Comparison of ENCODE assay signal across 8 cellular contexts in the genomic region with DNA sequence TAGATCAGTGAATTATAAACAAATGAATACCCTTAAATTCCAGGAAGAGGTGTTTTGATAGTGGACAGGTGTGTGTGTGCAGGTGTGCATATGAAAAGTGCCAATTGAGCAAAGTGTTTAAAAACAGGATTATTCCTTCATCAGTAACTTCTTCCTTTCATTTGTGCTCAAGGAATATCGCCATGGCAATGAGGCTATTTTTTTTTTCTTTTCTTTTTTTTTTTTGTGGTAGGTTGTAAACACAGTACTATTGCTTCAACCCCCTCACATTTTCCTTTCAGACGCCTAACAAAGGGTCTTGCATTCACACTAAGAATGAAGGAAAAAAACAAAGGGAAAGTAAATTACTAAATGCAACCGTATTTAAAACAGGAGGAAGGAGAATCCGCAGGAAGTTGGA. TPM values are rescaled to one million over a fixed set of nuclear protein-coding genes. Genes with fewer than 3 reads are reported as not detected.
DNase-seq lines count a peak whose midpoint lies in the region; ATAC-seq, FAIRE-seq and TF ChIP-seq lines count a peak whose summit lies in the region.

No MANE protein-coding gene starts in this region.

- no peak overlapping the region for H3K23ac ChIP-seq in mesenchymal stem cell (ENCODE audit: low read length in 2 of 2)

- no peak for DNase-seq in activated T-cell treated with anti-CD3 and anti-CD28 coated beads, Interleukin-2, amount 50 U/mL, for 72 hours
- DNase-seq in activated T-cell treated with anti-CD3 and anti-CD28 coated beads for 4 hours, result no peak
- no peak for DNase-seq in K562 (ENCODE audit: extremely low read depth in 1 of 4, low spot score in 3 of 4)
- DNase-seq in mesenchymal stem cell, result peak; percentile 32
- no peak for DNase-seq in thyroid gland
- DNase-seq in kidney tubule cell (ENCODE audit: low spot score), result no peak
- no peak for DNase-seq in NOMO-1 treated with DMSO at 0.1 percent for 48 hours (lab: John Stamatoyannopoulos, UW; ENCODE audit: unreplicated experiment)

- H3K27me3 ChIP-seq in K562 (ENCODE audit: control insufficient read depth in 2 of 2, insufficient read depth in 2 of 2, low read length in 2 of 2) (no peaks in the 10 kb centered on the region), mesenchymal stem cell (ENCODE audit: control insufficient read depth in 1 of 2, insufficient read depth in 1 of 2, low read length in 2 of 2) (no peaks in the 10 kb centered on the region), thyroid gland (no peaks in the 10 kb centered on the region)

- no peak for ATAC-seq in activated T-cell treated with anti-CD3 and anti-CD28 coated beads, Interleukin-2, amount 50 U/mL, for 72 hours (replicated peaks in 1 of 2)
- ATAC-seq in K562 (no peak), GM18517 (IDR thresholded peaks at IDR 0.05; ENCODE audit: unreplicated experiment) (no peak)

- H3K4me3 ChIP-seq in K562 (no peak overlapping the region), mesenchymal stem cell (ENCODE audit: insufficient read depth in 1 of 2, low read depth in 1 of 2, low read length in 2 of 2) (no peak overlapping the region), thyroid gland (replicated peaks in 1 of 3) (no peak overlapping the region)

- FAIRE-seq in K562 (lab: Jason Lieb, UNC), result no peak

- no peak for TF ChIP-seq EP300 in K562 (IDR thresholded peaks at IDR 0.05; ENCODE audit: low read length)

- H3K27ac Mint-ChIP-seq in activated T-cell treated with anti-CD3 and anti-CD28 coated beads, Interleukin-2, amount 50 U/mL, for 72 hours, result peak overlapping the region; percentile 89

- no peaks in the 10 kb centered on the region for H3K27me3 Mint-ChIP-seq in activated T-cell treated with anti-CD3 and anti-CD28 coated beads, Interleukin-2, amount 50 U/mL, for 72 hours (ENCODE audit: low read depth)

- no peak overlapping the region for H2BK12ac ChIP-seq in mesenchymal stem cell (ENCODE audit: low read length in 2 of 2)

- no peak for TF ChIP-seq RAD21 in K562 (CRISPR knock-in tag; conservative IDR thresholded peaks at IDR 0.05 in 1 of 2, IDR thresholded peaks at IDR 0.05 in 1 of 2)

- peaks cover 60% of the 10 kb centered on the region for H3K4me1 Mint-ChIP-seq in activated T-cell treated with anti-CD3 and anti-CD28 coated beads, Interleukin-2, amount 50 U/mL, for 72 hours (ENCODE audit: low read depth)

- no peaks in the 10 kb centered on the region for H3K9me3 ChIP-seq in K562 (replicated peaks; ENCODE audit: control insufficient read depth, insufficient read depth, low read depth, low read length)
- H3K9me3 ChIP-seq in mesenchymal stem cell (ENCODE audit: control insufficient read depth, low read length), result no peaks in the 10 kb centered on the region
- H3K9me3 ChIP-seq in thyroid gland, result no peaks in the 10 kb centered on the region

- peaks cover 2 to 4% of the 10 kb centered on the region in 2 donors for H3K36me3 Mint-ChIP-seq in activated T-cell treated with anti-CD3 and anti-CD28 coated beads, Interleukin-2, amount 50 U/mL, for 72 hours (ENCODE audit: insufficient read depth in 2 of 2)

- peak overlapping the region; percentile 34 for H2AFZ ChIP-seq in K562 (ENCODE audit: low read depth, low read length)
- H2AFZ ChIP-seq in mesenchymal stem cell (ENCODE audit: low read depth, low read length), result no peak overlapping the region

- H2BK5ac ChIP-seq in mesenchymal stem cell (ENCODE audit: low read depth, low read length, poor library complexity, severe bottlenecking), result no peak overlapping the region

- POLR2A ChIA-PET in K562 (lab: Yijun Ruan, JAX), result interaction anchor here (0.6 to 6.4 kb wide), 8 partner anchors 8 to 108 kb away, joined by 3 to 93 read pairs (median 12); partner anchors contain the start of genes CLIC1, HSPA1A, HSPA1L and LSM2

- H3K9ac ChIP-seq in K562 (ENCODE audit: insufficient read depth in 1 of 2, low read depth in 2 of 2, low read length in 2 of 2) (peak overlapping the region in 1 of 2 experiments; percentile 3; a peak in 1 of 4 replicates), mesenchymal stem cell (ENCODE audit: low read length) (no peak overlapping the region)

- H3K36me3 ChIP-seq in K562 (ENCODE audit: control insufficient read depth, insufficient read depth, low read length) (peaks cover 6% of the 10 kb centered on the region; the same call in 1 of the 3 replicates), mesenchymal stem cell (ENCODE audit: control insufficient read depth in 1 of 2, insufficient read depth in 2 of 2, low read depth in 1 of 2, low read length in 2 of 2) (no peaks in the 10 kb centered on the region), thyroid gland (no peaks in the 10 kb centered on the region)

- in situ Hi-C loops in K562 (cut with MboI), result no loop called here

- H3K4ac ChIP-seq in mesenchymal stem cell (ENCODE audit: low read depth in 1 of 2, low read length in 2 of 2), result no peak overlapping the region

- peak overlapping the region; percentile 78 for H3K27ac ChIP-seq in K562 (ENCODE audit: extremely low read depth, low read depth, low read length)
- H3K27ac ChIP-seq in mesenchymal stem cell (ENCODE audit: low read length, poor library complexity, severe bottlenecking), result no peak overlapping the region
- peak overlapping the region; percentile 99 to 100 (median 99) for H3K27ac ChIP-seq in thyroid gland

- peaks cover 4% of the 10 kb centered on the region for H3K79me1 ChIP-seq in mesenchymal stem cell (replicated peaks; ENCODE audit: low read length, poor library complexity, severe bottlenecking)

- peaks cover 51% of the 10 kb centered on the region for H3K79me2 ChIP-seq in K562 (ENCODE audit: control insufficient read depth, insufficient read depth, low read length)

- H3K9me3 Mint-ChIP-seq in activated T-cell treated with anti-CD3 and anti-CD28 coated beads, Interleukin-2, amount 50 U/mL, for 72 hours, result no peaks in the 10 kb centered on the region

- H3K9me1 ChIP-seq in K562 (ENCODE audit: control insufficient read depth, insufficient read depth, low read length), result no peaks in the 10 kb centered on the region

- CTCF ChIA-PET in K562 (lab: Yijun Ruan, JAX; ENCODE audit: low intra/inter-chr PET ratio), result interaction anchor here (0.7 kb wide), 1 partner anchor 274 kb away, joined by 4 read pairs; no protein-coding TSS in a partner anchor

- TF ChIP-seq POLR2A in K562 (conservative IDR thresholded peaks at IDR 0.05), result no peak
- no peak for TF ChIP-seq POLR2A in thyroid gland (IDR thresholded peaks at IDR 0.05)

- no peak overlapping the region for H2BK120ac ChIP-seq in mesenchymal stem cell (ENCODE audit: low read depth, low read length)

- H3K4me2 ChIP-seq in K562 (ENCODE audit: insufficient read depth, low read length) (no peak overlapping the region), mesenchymal stem cell (ENCODE audit: low read length, poor library complexity, severe bottlenecking) (no peak overlapping the region)

- 82% methylated on average over 4 of the region's 4 CpGs for WGBS in K562 (ENCODE audit: insufficient coverage, low coverage, missing lambda C conversion rate)
- 81% methylated on average over 2 of the region's 4 CpGs for WGBS in mesenchymal stem cell
- 61 to 63% methylated on average over 4 of the region's 4 CpGs for WGBS in thyroid gland, 2 donors

- H3K18ac ChIP-seq in mesenchymal stem cell (ENCODE audit: low read depth in 1 of 2, low read length in 2 of 2), result no peak overlapping the region

- no peak overlapping the region for H4K8ac ChIP-seq in mesenchymal stem cell (ENCODE audit: low read length)

- H3K4me1 ChIP-seq in K562 (replicated peaks in 1 of 2; ENCODE audit: control insufficient read depth in 2 of 2, insufficient read depth in 2 of 2, low read length in 2 of 2) (peaks cover 38 to 41% of the 10 kb centered on the region in 2 experiments), mesenchymal stem cell (ENCODE audit: control insufficient read depth, insufficient read depth, low read depth, low read length) (peaks cover 11% of the 10 kb centered on the region), thyroid gland (peaks cover 50 to 51% of the 10 kb centered on the region in 2 donors)

- intact Hi-C loops in K562 (cut with micrococcal nuclease) (loop anchor here (10.0 kb wide), 1 partner anchor 349 kb away; the partner anchor contains the start of genes AGPAT1 and RNF5), thyroid gland (cut with DNase I) (no loop called here)

- no peak overlapping the region for H3K14ac ChIP-seq in mesenchymal stem cell (ENCODE audit: low read length in 2 of 2)

- no peak overlapping the region for H2AK5ac ChIP-seq in mesenchymal stem cell (ENCODE audit: low read length, severe bottlenecking)

- peak overlapping the region; percentile 90 to 94 for H3K4me3 Mint-ChIP-seq in activated T-cell treated with anti-CD3 and anti-CD28 coated beads, Interleukin-2, amount 50 U/mL, for 72 hours

- TF ChIP-seq CTCF in K562 (IDR thresholded peaks at IDR 0.05 in 2 of 3, conservative IDR thresholded peaks at IDR 0.05 in 1 of 3; ENCODE audit: insufficient read depth in 2 of 3, low read depth in 1 of 3, low read length in 3 of 3), result no peak
- TF ChIP-seq CTCF in thyroid gland (IDR thresholded peaks at IDR 0.05), result no peak

- BruUV-seq in K562 (replicated peaks; lab: Mats Ljungman, UMichigan), result no TSS peak

- H4K91ac ChIP-seq in mesenchymal stem cell (ENCODE audit: low read length), result no peak overlapping the region

- no peak overlapping the region for H2BK15ac ChIP-seq in mesenchymal stem cell (ENCODE audit: low read depth, poor library complexity, severe bottlenecking)

- peaks cover 5% of the 10 kb centered on the region; the same call in 1 of the 2 replicates for H4K20me1 ChIP-seq in K562 (replicated peaks; ENCODE audit: control insufficient read depth, insufficient read depth, low read length)

RNA-seq across cellular contexts. Expression of gene HSPA1B, which starts 2.0 kb away (rescaled TPM):
- total RNA-seq in activated T-cell treated with anti-CD3 and anti-CD28 coated beads, Interleukin-2, amount 50 U/mL, for 72 hours, result 10 to 100 TPM; 31.6 to 44.9 TPM
- total RNA-seq in K562 (2011; cell fraction: chromatin; rRNA removed; ENCODE audit: low replicate concordance), result 76.7 and 167 TPM in 2 replicates
- 343 and 450 TPM in 2 replicates for total RNA-seq in K562 (2011; cell fraction: nucleolus; rRNA removed)
- 165 and 255 TPM in 2 replicates for total RNA-seq in K562 (2011; cell fraction: nucleoplasm; rRNA removed)
- total RNA-seq in K562 (2014; rRNA removed) (197 and 320 TPM in 2 replicates), K562 (2014; rRNA removed; fragmentation: Illumina TruSeq; extraction: Trizol) (24.2 and 51.2 TPM in 2 replicates), K562 (2015; rRNA removed; fragmentation: Illumina TruSeq; extraction: Trizol) (164 and 185 TPM in 2 replicates), K562 (2021) (227 and 299 TPM in 2 replicates), thyroid gland (100 to 1,000 TPM; 194 to 330 (median 256) TPM)
- polyA plus RNA-seq in K562 (2011; rRNA removed) (35.3 and 91.9 TPM in 2 replicates), K562 (2014; fragmentation: Illumina TruSeq; extraction: Trizol) (49.0 and 89.3 TPM in 2 replicates), K562 (2014; fragmentation: Nextera tagmentation; extraction: Ambion mirVana) (under 1 TPM; 0.27 to 0.62 TPM), K562 (2014; rRNA removed) (81.7 and 86.4 TPM in 2 replicates)
- polyA plus RNA-seq in K562 (2011; cell fraction: cytosol; rRNA removed), result 65.1 and 127 TPM in 2 replicates
- polyA plus RNA-seq in K562 (2011; cell fraction: nucleus; rRNA removed), result 111 and 176 TPM in 2 replicates
- 222 and 255 TPM in 2 replicates for polyA plus RNA-seq in K562 (2012)
- polyA minus RNA-seq in K562 (2011; rRNA and poly(A)+ RNA removed), result 85.7 and 121 TPM in 2 replicates
- 213 and 255 TPM in 2 replicates for polyA minus RNA-seq in K562 (2011; cell fraction: cytosol; rRNA and poly(A)+ RNA removed)
- 72.7 and 209 TPM in 2 replicates for polyA minus RNA-seq in K562 (2011; cell fraction: nucleus; rRNA and poly(A)+ RNA removed)
- 29.0 TPM for polyA plus RNA-seq in mesenchymal stem cell (2013, experiment 1 of 2)
- polyA plus RNA-seq in mesenchymal stem cell (2013, experiment 2 of 2), result 26.7 TPM

RNA-seq across cellular contexts. Expression of gene HSPA1A, which starts 10.2 kb away (rescaled TPM):
- total RNA-seq in activated T-cell treated with anti-CD3 and anti-CD28 coated beads, Interleukin-2, amount 50 U/mL, for 72 hours, result 10 to 100 TPM; 16.5 to 37.6 TPM
- total RNA-seq in K562 (2011; cell fraction: chromatin; rRNA removed; ENCODE audit: low replicate concordance), result 90.0 and 172 TPM in 2 replicates
- 284 and 343 TPM in 2 replicates for total RNA-seq in K562 (2011; cell fraction: nucleolus; rRNA removed)
- 203 and 274 TPM in 2 replicates for total RNA-seq in K562 (2011; cell fraction: nucleoplasm; rRNA removed)
- total RNA-seq in K562 (2014; rRNA removed) (230 and 366 TPM in 2 replicates), K562 (2014; rRNA removed; fragmentation: Illumina TruSeq; extraction: Trizol) (37.8 and 69.6 TPM in 2 replicates), K562 (2015; rRNA removed; fragmentation: Illumina TruSeq; extraction: Trizol) (273 TPM in 2 replicates), K562 (2021) (265 and 360 TPM in 2 replicates), thyroid gland (100 to 1,000 TPM; 148 to 320 (median 190) TPM)
- polyA plus RNA-seq in K562 (2011; rRNA removed) (101 and 215 TPM in 2 replicates), K562 (2014; fragmentation: Illumina TruSeq; extraction: Trizol) (107 and 158 TPM in 2 replicates), K562 (2014; fragmentation: Nextera tagmentation; extraction: Ambion mirVana) (1 to 10 TPM; 2.2 to 4.1 TPM), K562 (2014; rRNA removed) (158 and 192 TPM in 2 replicates)
- polyA plus RNA-seq in K562 (2011; cell fraction: cytosol; rRNA removed), result 154 and 272 TPM in 2 replicates
- polyA plus RNA-seq in K562 (2011; cell fraction: nucleus; rRNA removed), result 168 and 272 TPM in 2 replicates
- 308 and 430 TPM in 2 replicates for polyA plus RNA-seq in K562 (2012)
- 86.6 and 87.6 TPM in 2 replicates for polyA minus RNA-seq in K562 (2011; rRNA and poly(A)+ RNA removed)
- 195 and 284 TPM in 2 replicates for polyA minus RNA-seq in K562 (2011; cell fraction: cytosol; rRNA and poly(A)+ RNA removed)
- 57.8 and 195 TPM in 2 replicates for polyA minus RNA-seq in K562 (2011; cell fraction: nucleus; rRNA and poly(A)+ RNA removed)
- 42.7 TPM for polyA plus RNA-seq in mesenchymal stem cell (2013, experiment 1 of 2)
- 44.5 TPM for polyA plus RNA-seq in mesenchymal stem cell (2013, experiment 2 of 2)

RNA-seq across cellular contexts. Expression of gene HSPA1L, which starts 10.5 kb away (rescaled TPM):
- 1 to 10 TPM; 2.9 to 3.1 TPM for total RNA-seq in activated T-cell treated with anti-CD3 and anti-CD28 coated beads, Interleukin-2, amount 50 U/mL, for 72 hours
- 0.97 and 1.8 TPM in 2 replicates for total RNA-seq in K562 (2011; cell fraction: chromatin; rRNA removed; ENCODE audit: low replicate concordance)
- total RNA-seq in K562 (2011; cell fraction: nucleolus; rRNA removed), result 0.67 and 0.79 TPM in 2 replicates
- 0.88 and 0.92 TPM in 2 replicates for total RNA-seq in K562 (2011; cell fraction: nucleoplasm; rRNA removed)
- total RNA-seq in K562 (2014; rRNA removed) (0.82 and 1.0 TPM in 2 replicates), K562 (2014; rRNA removed; fragmentation: Illumina TruSeq; extraction: Trizol) (0.70 and 1.3 TPM in 2 replicates), K562 (2015; rRNA removed; fragmentation: Illumina TruSeq; extraction: Trizol) (1.1 and 1.3 TPM in 2 replicates), K562 (2021) (1.0 and 1.1 TPM in 2 replicates), thyroid gland (1 to 10 TPM; 3.5 to 4.1 (median 3.9) TPM)
- polyA plus RNA-seq in K562 (2011; rRNA removed) (2.0 and 2.2 TPM in 2 replicates), K562 (2014; fragmentation: Illumina TruSeq; extraction: Trizol) (1.5 and 2.1 TPM in 2 replicates), K562 (2014; fragmentation: Nextera tagmentation; extraction: Ambion mirVana) (under 1 TPM; 0.14 to 0.34 TPM), K562 (2014; rRNA removed) (1.3 and 1.7 TPM in 2 replicates)
- polyA plus RNA-seq in K562 (2011; cell fraction: cytosol; rRNA removed), result 1.5 and 2.2 TPM in 2 replicates
- 1.2 and 1.5 TPM in 2 replicates for polyA plus RNA-seq in K562 (2011; cell fraction: nucleus; rRNA removed)
- polyA plus RNA-seq in K562 (2012), result 2.3 and 3.1 TPM in 2 replicates
- 2.5 and 3.0 TPM in 2 replicates for polyA minus RNA-seq in K562 (2011; rRNA and poly(A)+ RNA removed)
- polyA minus RNA-seq in K562 (2011; cell fraction: cytosol; rRNA and poly(A)+ RNA removed), result 1.2 and 1.4 TPM in 2 replicates
- polyA minus RNA-seq in K562 (2011; cell fraction: nucleus; rRNA and poly(A)+ RNA removed), result 0.13 and 0.78 TPM in 2 replicates
- polyA plus RNA-seq in mesenchymal stem cell (2013, experiment 1 of 2), result 0.70 TPM
- 0.64 TPM for polyA plus RNA-seq in mesenchymal stem cell (2013, experiment 2 of 2)

RNA-seq across cellular contexts. Expression of gene LSM2, which starts 18.8 kb away (rescaled TPM):
- 100 to 1,000 TPM; 122 to 123 TPM for total RNA-seq in activated T-cell treated with anti-CD3 and anti-CD28 coated beads, Interleukin-2, amount 50 U/mL, for 72 hours
- 30.0 and 54.3 TPM in 2 replicates for total RNA-seq in K562 (2011; cell fraction: chromatin; rRNA removed; ENCODE audit: low replicate concordance)
- 63.9 and 68.4 TPM in 2 replicates for total RNA-seq in K562 (2011; cell fraction: nucleolus; rRNA removed)
- 72.4 and 107 TPM in 2 replicates for total RNA-seq in K562 (2011; cell fraction: nucleoplasm; rRNA removed)
- 163 and 271 TPM in 2 replicates for total RNA-seq in K562 (2014; rRNA removed)
- 244 and 250 TPM in 2 replicates for total RNA-seq in K562 (2014; rRNA removed; fragmentation: Illumina TruSeq; extraction: Trizol)
- 195 and 196 TPM in 2 replicates for total RNA-seq in K562 (2015; rRNA removed; fragmentation: Illumina TruSeq; extraction: Trizol)
- total RNA-seq in K562 (2021), result 223 and 232 TPM in 2 replicates
- 154 and 184 TPM in 2 replicates for polyA plus RNA-seq in K562 (2011; rRNA removed)
- polyA plus RNA-seq in K562 (2011; cell fraction: cytosol; rRNA removed), result 318 and 368 TPM in 2 replicates
- polyA plus RNA-seq in K562 (2011; cell fraction: nucleus; rRNA removed), result 114 and 133 TPM in 2 replicates
- 208 and 220 TPM in 2 replicates for polyA plus RNA-seq in K562 (2012)
- polyA plus RNA-seq in K562 (2014; fragmentation: Illumina TruSeq; extraction: Trizol), result 223 and 256 TPM in 2 replicates
- 100 to 1,000 TPM; 405 to 407 TPM for polyA plus RNA-seq in K562 (2014; fragmentation: Nextera tagmentation; extraction: Ambion mirVana)
- polyA plus RNA-seq in K562 (2014; rRNA removed), result 159 and 218 TPM in 2 replicates
- polyA minus RNA-seq in K562 (2011; rRNA and poly(A)+ RNA removed), result 135 and 188 TPM in 2 replicates
- polyA minus RNA-seq in K562 (2011; cell fraction: cytosol; rRNA and poly(A)+ RNA removed), result 127 and 129 TPM in 2 replicates
- 13.7 and 23.7 TPM in 2 replicates for polyA minus RNA-seq in K562 (2011; cell fraction: nucleus; rRNA and poly(A)+ RNA removed)
- polyA plus RNA-seq in mesenchymal stem cell (2013, experiment 1 of 2), result 56.3 TPM
- polyA plus RNA-seq in mesenchymal stem cell (2013, experiment 2 of 2), result 60.3 TPM
- total RNA-seq in thyroid gland, result 10 to 100 TPM; 29.2 to 48.4 (median 36.5) TPM

RNA-seq across cellular contexts. Expression of gene VARS1, which starts 30.0 kb away (rescaled TPM):
- total RNA-seq in activated T-cell treated with anti-CD3 and anti-CD28 coated beads, Interleukin-2, amount 50 U/mL, for 72 hours, result 100 to 1,000 TPM in 1 of 2 donors, 10 to 100 TPM in 1; 91.3 to 101 TPM
- 246 and 727 TPM in 2 replicates for total RNA-seq in K562 (2011; cell fraction: chromatin; rRNA removed; ENCODE audit: low replicate concordance)
- total RNA-seq in K562 (2011; cell fraction: nucleolus; rRNA removed), result 447 and 517 TPM in 2 replicates
- 263 and 281 TPM in 2 replicates for total RNA-seq in K562 (2011; cell fraction: nucleoplasm; rRNA removed)
- total RNA-seq in K562 (2014; rRNA removed) (155 and 210 TPM in 2 replicates), K562 (2014; rRNA removed; fragmentation: Illumina TruSeq; extraction: Trizol) (187 and 202 TPM in 2 replicates), K562 (2015; rRNA removed; fragmentation: Illumina TruSeq; extraction: Trizol) (128 and 130 TPM in 2 replicates), K562 (2021) (484 and 488 TPM in 2 replicates), thyroid gland (100 to 1,000 TPM in 1 of 4 donors, 10 to 100 TPM in 3; 33.8 to 120 (median 39.9) TPM)
- polyA plus RNA-seq in K562 (2011; rRNA removed) (37.9 and 95.1 TPM in 2 replicates), K562 (2014; fragmentation: Illumina TruSeq; extraction: Trizol) (282 and 332 TPM in 2 replicates), K562 (2014; fragmentation: Nextera tagmentation; extraction: Ambion mirVana) (10 to 100 TPM in 1 of 2 experiments, 1 to 10 TPM in 1; 2.9 to 10.4 TPM), K562 (2014; rRNA removed) (128 and 129 TPM in 2 replicates)
- 43.0 and 64.6 TPM in 2 replicates for polyA plus RNA-seq in K562 (2011; cell fraction: cytosol; rRNA removed)
- polyA plus RNA-seq in K562 (2011; cell fraction: nucleus; rRNA removed), result 313 and 459 TPM in 2 replicates
- 232 and 255 TPM in 2 replicates for polyA plus RNA-seq in K562 (2012)
- 80.3 and 127 TPM in 2 replicates for polyA minus RNA-seq in K562 (2011; rRNA and poly(A)+ RNA removed)
- 209 and 273 TPM in 2 replicates for polyA minus RNA-seq in K562 (2011; cell fraction: cytosol; rRNA and poly(A)+ RNA removed)
- 119 and 142 TPM in 2 replicates for polyA minus RNA-seq in K562 (2011; cell fraction: nucleus; rRNA and poly(A)+ RNA removed)
- 36.2 TPM for polyA plus RNA-seq in mesenchymal stem cell (2013, experiment 1 of 2)
- 34.7 TPM for polyA plus RNA-seq in mesenchymal stem cell (2013, experiment 2 of 2)
